20 cellular contexts compared by ENCODE assay signal in genomic region chr10:97904026-97904410, GRCh38. TPM values are rescaled to one million over a fixed set of nuclear protein-coding genes. Genes with fewer than 3 reads are reported as not detected.
"Had no signal": no experiment of that assay in that cellular context is flagged by ENCODE, and none has a peak within 500 bp of the region (broad histone marks: within the 10 kb centered on the region; RNA-seq: fewer than 3 reads in every experiment).

No MANE protein-coding gene starts in this region.

- ATAC-seq: activated CD8-positive, alpha-beta memory T cell treated with anti-CD3 and anti-CD28 coated beads, Interleukin-2, amount 10 ng/mL, durations not matched to agents 7 days and 5 days; activated T-helper 17 cell treated with anti-CD3 and anti-CD28 coated beads, Interleukin-2, amount 50 U/mL, for 72 hours; left colon had no signal

- DNase-seq: activated B cell treated with CpG ODN at 0.5 μM for 24 hours; activated CD4-positive, alpha-beta memory T cell treated with anti-CD3 and anti-CD28 coated beads, Interleukin-2, amount 10 ng/mL, durations not matched to agents 7 days and 5 days; activated CD4-positive, alpha-beta T cell treated with anti-CD3 and anti-CD28 coated beads for 48 hours; activated CD8-positive, alpha-beta memory T cell treated with anti-CD3 and anti-CD28 coated beads, Interleukin-2, amount 10 ng/mL, durations not matched to agents 7 days and 5 days; activated naive CD4-positive, alpha-beta T cell; activated naive CD8-positive, alpha-beta T cell treated with anti-CD3 and anti-CD28 coated beads for 36 hours; amniotic stem cell; dermis blood vessel endothelial cell; effector memory CD4-positive, alpha-beta T cell; esophagus squamous epithelium; left colon; mammary epithelial cell; nephron progenitor cell; occipital lobe; stimulated activated CD4-positive, alpha-beta T cell treated with anti-CD3 and anti-CD28 coated beads, Interleukin-2, amount 100 ng/mL, for 24 hours; stimulated activated naive CD4-positive, alpha-beta T cell treated with Interleukin-2 at 50 U/mL for 16 hours; thyroid gland had no signal

- H3K9me3 ChIP-seq: esophagus squamous epithelium, thyroid gland had no signal

- H3K27me3 ChIP-seq: thyroid gland had no signal

- H3K36me3 ChIP-seq: esophagus squamous epithelium, thyroid gland had no signal

- H3K4me3 ChIP-seq: esophagus squamous epithelium, thyroid gland had no signal

- H3K27ac ChIP-seq: esophagus squamous epithelium, thyroid gland had no signal

- H3K4me1 ChIP-seq: esophagus squamous epithelium had no signal

RNA-seq across cellular contexts. Expression of gene GOLGA7B, which starts 54.4 kb away (rescaled TPM):
- total RNA-seq: endothelial cell of umbilical vein, skeletal muscle tissue had no signal
